In genomic region chr13:25732146-25732865, GRCh38 we compare ENCODE assay signal across 17 cellular contexts.
A peak's percentile ranks its signal among the peaks of the same experiment; 100 is the strongest.
DNase-seq lines count a peak whose midpoint lies in the region; ATAC-seq and TF ChIP-seq lines count a peak whose summit lies in the region.
"Had no signal": no experiment of that assay in that cellular context is flagged by ENCODE, and none has a peak within 500 bp of the region (broad histone marks: within the 10 kb centered on the region; RNA-seq: fewer than 3 reads in every experiment).

No MANE protein-coding gene starts in this region.

- 59 to 79% (median 76%) methylated on average over 7 of the region's 7 CpGs for WGBS in spleen, 5 donors

- intact Hi-C loops in spleen (cut with DNase I; ENCODE audit: low total_unique reads) = no loop called here

- H3K4me1 ChIP-seq in RWPE2 (ENCODE audit: insufficient read depth, poor library complexity, severe bottlenecking) (peaks cover 16% of the 10 kb centered on the region), spleen (no peaks in the 10 kb centered on the region)

- H3K27me3 ChIP-seq in RWPE2 (ENCODE audit: insufficient read depth, poor library complexity, severe bottlenecking) = no peaks in the 10 kb centered on the region
- H3K27me3 ChIP-seq in spleen (replicated peaks in 1 of 7) = peaks cover 0 to 5% (median 0%) of the 10 kb centered on the region in 7 donors
- H3K27me3 ChIP-seq: BLaER1 had no signal

- no peaks in the 10 kb centered on the region for H3K27me3 Mint-ChIP-seq in osteocyte (ENCODE audit: unreplicated experiment)

- H3K36me3 ChIP-seq in RWPE2 (ENCODE audit: low read depth) (no peaks in the 10 kb centered on the region), spleen (no peaks in the 10 kb centered on the region)
- H3K36me3 ChIP-seq: BLaER1 had no signal

- H3K36me3 Mint-ChIP-seq in osteocyte (ENCODE audit: unreplicated experiment) = no peaks in the 10 kb centered on the region

- H3K4me1 Mint-ChIP-seq in osteocyte (ENCODE audit: unreplicated experiment) = peaks cover 63% of the 10 kb centered on the region
- H3K4me1 Mint-ChIP-seq: activated B cell treated with CpG ODN at 0.5 μM for 24 hours had no signal

- ATAC-seq in RWPE2 (ENCODE audit: low read depth) (no peak), GM21529 (IDR thresholded peaks at IDR 0.05; ENCODE audit: unreplicated experiment) (no peak), GM18498 (IDR thresholded peaks at IDR 0.05; ENCODE audit: unreplicated experiment) (no peak)
- ATAC-seq: PC-3 had no signal

- H3K4me3 ChIP-seq in RWPE2 (ENCODE audit: severe bottlenecking) (no peak overlapping the region), fibroblast of mammary gland (ENCODE audit: control insufficient read depth, low read depth, low read length) (no peak overlapping the region), spleen (no peak overlapping the region)
- H3K4me3 ChIP-seq: BLaER1, skin epidermis had no signal

- H3K27ac ChIP-seq in RWPE2 (ENCODE audit: poor library complexity, severe bottlenecking) (peak overlapping the region; percentile 42), spleen (no peak overlapping the region)
- H3K27ac ChIP-seq: BLaER1, KMS-11, skin epidermis had no signal

- H3K9me3 Mint-ChIP-seq in osteocyte (ENCODE audit: unreplicated experiment) = no peaks in the 10 kb centered on the region
- H3K9me3 Mint-ChIP-seq: activated B cell treated with CpG ODN at 0.5 μM for 24 hours had no signal

- H3K4me3 Mint-ChIP-seq in osteocyte (ENCODE audit: unreplicated experiment) = peak overlapping the region; percentile 22
- H3K4me3 Mint-ChIP-seq: activated B cell treated with CpG ODN at 0.5 μM for 24 hours had no signal

- TF ChIP-seq POLR2A in spleen (IDR thresholded peaks at IDR 0.05) = no peak

- H3K9me3 ChIP-seq in RWPE2 (ENCODE audit: severe bottlenecking) (no peaks in the 10 kb centered on the region), spleen (no peaks in the 10 kb centered on the region)
- H3K9me3 ChIP-seq: BLaER1 had no signal

- TF ChIP-seq CTCF in RWPE2 (IDR thresholded peaks at IDR 0.05; ENCODE audit: poor library complexity, severe bottlenecking) (no peak), fibroblast of mammary gland (conservative IDR thresholded peaks at IDR 0.05; ENCODE audit: control insufficient read depth, insufficient read depth, low read depth, low read length) (no peak), osteocyte (IDR thresholded peaks at IDR 0.05) (no peak), spleen (IDR thresholded peaks at IDR 0.05 in 8 of 11, conservative IDR thresholded peaks at IDR 0.05 in 3 of 11) (no peak)

- peak overlapping the region; percentile 83 for H3K27ac Mint-ChIP-seq in osteocyte (ENCODE audit: unreplicated experiment)
- H3K27ac Mint-ChIP-seq: activated B cell treated with CpG ODN at 0.5 μM for 24 hours had no signal

- DNase-seq in G401 (ENCODE audit: low spot score) = peak; percentile 42
- DNase-seq in RWPE2 (ENCODE audit: low spot score) = no peak
- peak; percentile 14 for DNase-seq in fibroblast of mammary gland (ENCODE audit: low read depth)
- DNase-seq in osteocyte (ENCODE audit: extremely low spot score, unreplicated experiment) = no peak
- DNase-seq in spleen = no peak
- DNase-seq in stimulated activated CD8-positive, alpha-beta memory T cell treated with anti-CD3 and anti-CD28 coated beads, Interleukin-4, amount 100 ng/mL, for 48 hours = no peak
- DNase-seq: activated B cell treated with CpG ODN at 0.5 μM for 24 hours; DMS 273 treated with DMSO at 0.1 percent for 48 hours; NCI-H1694 treated with DMSO at 0.1 percent for 48 hours; NCI-H524 treated with DMSO at 0.1 percent for 48 hours; stimulated activated naive CD4-positive, alpha-beta T cell had no signal

- in situ Hi-C loops in G401 (cut with HindIII; ENCODE audit: low sequenced_read_pairs) = no loop called here

Comparison
In these comparisons a context has a peak if more than half of its experiments do, and no peak if none do; other contexts are left out.
1. DNase-seq: peak in G401 (single experiment) and fibroblast of mammary gland (single experiment); none in RWPE2 (single experiment), osteocyte (single experiment), spleen (single experiment) and stimulated activated CD8-positive, alpha-beta memory T cell treated with anti-CD3 and anti-CD28 coated beads, Interleukin-4, amount 100 ng/mL, for 48 hours (single experiment).